30 cellular contexts compared by ENCODE assay signal in the genomic region with DNA sequence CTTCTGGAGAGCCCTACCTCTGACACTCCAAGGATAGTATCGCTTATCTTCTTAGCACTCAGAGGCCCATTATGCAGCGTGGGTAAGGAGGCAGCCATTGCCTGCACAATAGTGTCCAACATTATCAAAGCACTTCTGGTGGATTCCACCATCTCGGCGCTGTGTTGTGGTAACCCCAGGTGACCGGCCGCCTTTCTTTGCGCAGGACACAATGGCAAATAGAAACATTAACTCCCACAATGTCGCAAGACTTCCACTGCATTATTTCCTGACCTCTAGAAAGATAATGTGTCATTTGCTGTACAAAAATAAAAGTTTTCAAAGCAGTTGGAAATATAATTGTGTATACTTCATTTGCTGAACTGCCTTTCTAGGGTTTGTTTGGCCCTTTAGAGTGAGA.
"Had no signal": no experiment of that assay in that cellular context is flagged by ENCODE, and none has a peak within 500 bp of the region (broad histone marks: within the 10 kb centered on the region; RNA-seq: fewer than 3 reads in every experiment).

No MANE protein-coding gene starts in this region.

- H3K36me3 Mint-ChIP-seq: natural killer cell; neural progenitor cell; stimulated activated effector memory CD8-positive, alpha-beta T cell treated with anti-CD3 and anti-CD28 coated beads, Interleukin-12 subunit alpha, Interleukin-12 subunit beta, amount 100 ng/mL, for 72 hours; stimulated activated naive B cell treated with anti-CD40 and anti-IgM and Interleukin-4, amounts not matched to agents 10 μg/mL and 1 μg/mL and 100 μg/mL, for 72 hours; type B pancreatic cell had no signal

- DNase-seq: naive thymus-derived CD4-positive, alpha-beta T cell; natural killer cell; occipital lobe; ovary; posterior cingulate gyrus; psoas muscle; right cardiac atrium; spleen; stimulated activated CD4-positive, alpha-beta T cell treated with anti-CD3 and anti-CD28 coated beads, Interleukin-15, amount 100 ng/mL, for 24 hours; stimulated activated CD4-positive, alpha-beta T cell treated with anti-CD3 and anti-CD28 coated beads, Interleukin-2, amount 100 ng/mL, for 24 hours; stimulated activated CD4-positive, alpha-beta T cell treated with anti-CD3 and anti-CD28 coated beads, Interleukin-2, amount 100 ng/mL, for 48 hours; stimulated activated CD4-positive, alpha-beta T cell treated with anti-CD3 and anti-CD28 coated beads, Interleukin-4, amount 100 ng/mL, for 24 hours; stimulated activated naive B cell treated with anti-CD40 and anti-IgM and Interleukin-4, amounts not matched to agents 10 μg/mL and 1 μg/mL and 100 μg/mL, for 72 hours; stimulated activated naive CD4-positive, alpha-beta T cell treated with Interleukin-2 at 50 U/mL for 16 hours; stomach; testis; tibial artery; transverse colon; upper lobe of right lung; uterus had no signal

- H3K27me3 ChIP-seq: neural progenitor cell, ovary, spleen, stomach, testis, tibial artery, transverse colon, upper lobe of right lung, uterus had no signal

- H3K4me2 ChIP-seq: neural progenitor cell, smooth muscle cell had no signal

- H3K4me3 ChIP-seq: neural progenitor cell, ovary, psoas muscle, skin epidermis, smooth muscle cell, spleen, stomach, testis, tibial artery, transverse colon, upper lobe of right lung, uterus had no signal

- H3K27me3 Mint-ChIP-seq: stimulated activated naive B cell treated with anti-CD40 and anti-IgM and Interleukin-4, amounts not matched to agents 10 μg/mL and 1 μg/mL and 100 μg/mL, for 72 hours had no signal

- H3K4me1 Mint-ChIP-seq: natural killer cell; nephron; stimulated activated effector memory CD8-positive, alpha-beta T cell treated with anti-CD3 and anti-CD28 coated beads, Interleukin-12 subunit alpha, Interleukin-12 subunit beta, amount 100 ng/mL, for 72 hours; stimulated activated naive B cell treated with anti-CD40 and anti-IgM and Interleukin-4, amounts not matched to agents 10 μg/mL and 1 μg/mL and 100 μg/mL, for 72 hours had no signal

- H3K27ac ChIP-seq: neural progenitor cell, ovary, parathyroid adenoma, psoas muscle, skin epidermis, spleen, stomach, testis, tibial artery, transverse colon, upper lobe of right lung, uterus had no signal

- H3K4me1 ChIP-seq: neural progenitor cell, parathyroid adenoma, psoas muscle, spleen, stomach, testis, tibial artery, transverse colon, upper lobe of right lung, uterus had no signal

- H3K79me2 ChIP-seq: parathyroid adenoma had no signal

- H2AFZ ChIP-seq: neural progenitor cell, parathyroid adenoma had no signal

- H3K4me3 Mint-ChIP-seq: naive thymus-derived CD4-positive, alpha-beta T cell; natural killer cell; nephron; neural progenitor cell; stimulated activated effector memory CD8-positive, alpha-beta T cell treated with anti-CD3 and anti-CD28 coated beads, Interleukin-12 subunit alpha, Interleukin-12 subunit beta, amount 100 ng/mL, for 72 hours; stimulated activated naive B cell treated with anti-CD40 and anti-IgM and Interleukin-4, amounts not matched to agents 10 μg/mL and 1 μg/mL and 100 μg/mL, for 72 hours; stimulated activated naive CD8-positive, alpha-beta T cell treated with anti-CD3 and anti-CD28 coated beads, Interleukin-15, Interleukin-2, amounts not matched to agents 100 ng/mL and 50 ng/mL, for 24 hours; type B pancreatic cell had no signal

- H3K27ac Mint-ChIP-seq: naive thymus-derived CD4-positive, alpha-beta T cell; natural killer cell; nephron; neural progenitor cell; progenitor cell of endocrine pancreas; stimulated activated effector memory CD8-positive, alpha-beta T cell treated with anti-CD3 and anti-CD28 coated beads, Interleukin-12 subunit alpha, Interleukin-12 subunit beta, amount 100 ng/mL, for 72 hours; stimulated activated naive B cell treated with anti-CD40 and anti-IgM and Interleukin-4, amounts not matched to agents 10 μg/mL and 1 μg/mL and 100 μg/mL, for 72 hours; stimulated activated naive CD8-positive, alpha-beta T cell treated with anti-CD3 and anti-CD28 coated beads, Interleukin-15, Interleukin-2, amounts not matched to agents 100 ng/mL and 50 ng/mL, for 24 hours; type B pancreatic cell had no signal

- ATAC-seq: naive thymus-derived CD4-positive, alpha-beta T cell; natural killer cell; psoas muscle; right cardiac atrium; sciatic nerve; stimulated activated effector memory CD8-positive, alpha-beta T cell treated with anti-CD3 and anti-CD28 coated beads, Interleukin-12 subunit alpha, Interleukin-12 subunit beta, amount 100 ng/mL, for 72 hours; stimulated activated naive B cell treated with anti-CD40 and anti-IgM and Interleukin-4, amounts not matched to agents 10 μg/mL and 1 μg/mL and 100 μg/mL, for 72 hours; upper lobe of right lung had no signal

- H3K36me3 ChIP-seq: neural progenitor cell, ovary, spleen, stomach, tibial artery, transverse colon, upper lobe of right lung, uterus had no signal

- H3K9me3 Mint-ChIP-seq: neural progenitor cell, type B pancreatic cell had no signal

- H3K9me3 ChIP-seq: ovary, psoas muscle, spleen, testis, transverse colon, upper lobe of right lung, uterus had no signal

- H3K9ac ChIP-seq: neural progenitor cell, parathyroid adenoma had no signal
